In the genomic region with DNA sequence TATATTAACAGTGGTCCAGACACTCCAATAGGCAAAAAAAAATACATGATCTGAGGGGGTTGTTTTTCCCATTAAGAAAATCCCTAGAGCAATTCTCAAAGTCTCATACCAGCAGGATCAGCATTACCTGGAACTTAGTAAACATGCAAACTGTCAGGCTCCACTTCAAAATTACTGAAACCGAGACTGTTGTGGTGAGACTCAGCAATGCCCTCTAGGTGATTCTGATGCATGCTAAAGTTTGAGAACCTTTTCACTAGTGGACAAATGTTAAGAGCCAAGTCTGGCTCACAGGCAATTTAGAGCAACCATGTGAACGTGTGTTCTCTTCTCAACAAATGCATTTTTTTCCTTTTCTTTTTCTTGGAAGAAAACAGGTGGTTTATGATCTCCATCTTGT, we compare ENCODE assay signal across 10 cellular contexts. TPM values are rescaled to one million over a fixed set of nuclear protein-coding genes. Genes with fewer than 3 reads are reported as not detected.
DNase-seq lines count a peak whose midpoint lies in the region; ATAC-seq, FAIRE-seq and TF ChIP-seq lines count a peak whose summit lies in the region.
"Had no signal": no experiment of that assay in that cellular context is flagged by ENCODE, and none has a peak within 500 bp of the region (broad histone marks: within the 10 kb centered on the region; RNA-seq: fewer than 3 reads in every experiment).

No MANE protein-coding gene starts in this region.

- DNase-seq in vagina (ENCODE audit: extremely low spot score in 2 of 2) (no peak), hippocampal formation (lab: John Stamatoyannopoulos, UW) (no peak), RCC 7860 (ENCODE audit: low spot score) (no peak), uterus (no peak)

- ATAC-seq in GM18498 (IDR thresholded peaks at IDR 0.05; ENCODE audit: unreplicated experiment), result peak; percentile 83
- ATAC-seq in GM19452 (IDR thresholded peaks at IDR 0.05; ENCODE audit: unreplicated experiment), result peak; percentile 88
- peak; percentile 97 for ATAC-seq in HG02852 (IDR thresholded peaks at IDR 0.05; ENCODE audit: unreplicated experiment)
- ATAC-seq in HG03571 (IDR thresholded peaks at IDR 0.05; ENCODE audit: unreplicated experiment), result peak; percentile 91
- ATAC-seq: natural killer cell treated with Interleukin-12 subunit alpha and Interleukin-12 subunit beta and Interleukin-15 and Interleukin-18, amount 100 ng/mL, for 72 hours had no signal

- FAIRE-seq in RCC 7860 (lab: Jason Lieb, UNC), result no peak
- FAIRE-seq: islet of Langerhans had no signal

- H3K36me3 ChIP-seq in vagina (peaks cover 0 to 18% of the 10 kb centered on the region in 2 donors), uterus (no peaks in the 10 kb centered on the region)

- intact Hi-C loops in vagina (cut with DNase I), result no loop called here
- intact Hi-C loops in uterus (cut with DNase I; ENCODE audit: low total_unique reads), result no loop called here

- TF ChIP-seq CTCF in vagina (IDR thresholded peaks at IDR 0.05) (no peak), uterus (IDR thresholded peaks at IDR 0.05) (no peak)

- H3K4me3 ChIP-seq in vagina, result no peak overlapping the region
- H3K4me3 ChIP-seq in uterus, result no peak overlapping the region

- TF ChIP-seq POLR2A in vagina (IDR thresholded peaks at IDR 0.05), result no peak
- no peak for TF ChIP-seq POLR2A in uterus (IDR thresholded peaks at IDR 0.05)

- no peaks in the 10 kb centered on the region for H3K4me1 ChIP-seq in vagina
- no peaks in the 10 kb centered on the region for H3K4me1 ChIP-seq in uterus

- H3K9me3 ChIP-seq in vagina (no peaks in the 10 kb centered on the region), uterus (no peaks in the 10 kb centered on the region)

- H3K27ac ChIP-seq in vagina, result no peak overlapping the region
- H3K27ac ChIP-seq in uterus, result no peak overlapping the region

- H3K27me3 ChIP-seq in vagina (no peaks in the 10 kb centered on the region), uterus (peaks cover 0 to 6% of the 10 kb centered on the region in 2 donors)

RNA-seq across cellular contexts. Expression of a gene that starts 30.2 kb away (rescaled TPM):
- total RNA-seq in vagina (14.7 TPM), uterus (10 to 100 TPM; 18.8 to 33.8 (median 25.0) TPM)

RNA-seq across cellular contexts. Expression of a gene that starts 38.2 kb away (rescaled TPM):
- total RNA-seq in vagina (19.6 TPM), uterus (10 to 100 TPM; 12.4 to 57.3 (median 33.5) TPM)
